Comparison of ENCODE assay signal across 14 cellular contexts in genomic region chr10:75117996-75118395, GRCh38. TPM values are rescaled to one million over a fixed set of nuclear protein-coding genes. Genes with fewer than 3 reads are reported as not detected.
DNase-seq lines count a peak whose midpoint lies in the region; ATAC-seq lines count a peak whose summit lies in the region.
"Had no signal": no experiment of that assay in that cellular context is flagged by ENCODE, and none has a peak within 500 bp of the region (broad histone marks: within the 10 kb centered on the region; RNA-seq: fewer than 3 reads in every experiment).

No MANE protein-coding gene starts in this region.

- DNase-seq in Right ventricle myocardium superior (no peak), cardiac septum (ENCODE audit: low spot score) (no peak), midbrain (lab: John Stamatoyannopoulos, UW) (peak; percentile 21), HuH-7.5 (ENCODE audit: low spot score) (no peak), A172 (ENCODE audit: low spot score) (no peak), DMS153 treated with DMSO at 0.1 percent for 48 hours (lab: John Stamatoyannopoulos, UW; ENCODE audit: unreplicated experiment) (no peak)
- DNase-seq: activated naive CD4-positive, alpha-beta T cell treated with anti-CD3 and anti-CD28 coated beads, Interleukin-2, amount 50 U/mL, for 16 hours; heart right ventricle; NCI-H1694; NCI-H524 treated with DMSO at 0.1 percent for 48 hours; OCI-M1 had no signal

- peak overlapping the region; percentile 47 for H3K27ac ChIP-seq in cingulate gyrus (ENCODE audit: low read depth, low read length)
- H3K27ac ChIP-seq: prostate gland had no signal

- intact Hi-C loops in Right ventricle myocardium superior (cut with DNase I): loop anchor here (10.0 kb wide), 1 partner anchor 293 kb away; the partner anchor contains the start of gene KAT6B
- intact Hi-C loops in cardiac septum (cut with DNase I): no loop called here

- ATAC-seq in Right ventricle myocardium superior (ENCODE audit: poor library complexity) (peak; percentile 40), HG02642 (IDR thresholded peaks at IDR 0.05; ENCODE audit: poor library complexity, unreplicated experiment) (no peak)

RNA-seq across cellular contexts. Expression of gene SAMD8, which starts 6.5 kb away (rescaled TPM):
- total RNA-seq in Right ventricle myocardium superior (23.3 TPM), cardiac septum (25.7 TPM)
- total RNA-seq in A172 (2014; rRNA removed; shearing (Covaris generic)): 13.0 and 18.4 TPM in 2 replicates
